ENCODE assay signal across 15 cellular contexts in the genomic region with DNA sequence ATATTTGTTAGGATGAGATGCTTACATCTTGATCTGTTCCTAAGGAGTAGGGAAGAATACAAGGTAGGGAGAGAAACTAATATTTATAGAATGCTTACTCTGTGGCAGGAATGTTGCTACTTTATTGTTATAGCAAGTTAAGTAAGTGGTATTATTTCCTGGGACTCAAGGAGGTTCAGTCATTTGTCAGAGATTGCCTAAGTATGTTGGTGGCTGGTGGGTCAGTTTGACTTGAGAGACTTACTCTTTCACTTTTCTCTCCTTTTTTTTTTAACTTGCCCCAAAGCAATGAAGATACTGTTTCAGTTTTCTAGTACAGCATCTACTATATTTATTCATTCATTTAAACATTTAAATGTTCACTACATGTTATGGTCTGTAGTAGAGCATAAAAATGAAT. TPM values are rescaled to one million over a fixed set of nuclear protein-coding genes. Genes with fewer than 3 reads are reported as not detected.
DNase-seq lines count a peak whose midpoint lies in the region; ATAC-seq, FAIRE-seq and TF ChIP-seq lines count a peak whose summit lies in the region.
"Had no signal": no experiment of that assay in that cellular context is flagged by ENCODE, and none has a peak within 500 bp of the region (broad histone marks: within the 10 kb centered on the region; RNA-seq: fewer than 3 reads in every experiment).

No MANE protein-coding gene starts in this region.

- no peak overlapping the region for H3K4me2 ChIP-seq in GM23338
- H3K4me2 ChIP-seq: hepatocyte had no signal

- TF ChIP-seq CTCF in CD4-positive, alpha-beta T cell (IDR thresholded peaks at IDR 0.05): no peak
- TF ChIP-seq CTCF in GM23338 (conservative IDR thresholded peaks at IDR 0.05; ENCODE audit: low read depth in 2 of 2): no peak

- H3K79me2 ChIP-seq in GM23338 (replicated peaks; ENCODE audit: insufficient read depth): peaks cover 99% of the 10 kb centered on the region

- H3K27ac ChIP-seq in CD4-positive, alpha-beta T cell (ENCODE audit: low read depth, low read length): no peak overlapping the region
- peak overlapping the region; percentile 28; the same call in 1 of the 2 replicates for H3K27ac ChIP-seq in GM23338 (ENCODE audit: low read depth)
- H3K27ac ChIP-seq: hepatocyte, testis had no signal

- no peaks in the 10 kb centered on the region for H3F3A ChIP-seq in GM23338 (replicated peaks; ENCODE audit: low read depth)

- no peak overlapping the region for H3K4me3 ChIP-seq in GM23338
- H3K4me3 ChIP-seq: hepatocyte, testis had no signal

- intact Hi-C loops in CD4-positive, alpha-beta T cell (cut with DNase I, micrococcal nuclease): loop anchor here in 1 of 2 experiments (2.0 kb wide), 1 partner anchor 18 kb away; no protein-coding TSS in a partner anchor
- intact Hi-C loops in activated T-helper 2 cell treated with anti-CD3 and anti-CD28 coated beads, Interferon-gamma antibody, Interleukin-2, Interleukin-4, amounts not matched to agents 10 μg/mL and 5 μg/mL and 100 μg/mL, durations not matched to agents 14 hours and 24 hours and 36 hours (cut with micrococcal nuclease): no loop called here

- peaks cover 10% of the 10 kb centered on the region for H3K36me3 Mint-ChIP-seq in CD4-positive, alpha-beta T cell (ENCODE audit: low read depth)
- H3K36me3 Mint-ChIP-seq in GM23338 (ENCODE audit: low read depth) (peaks cover 6% of the 10 kb centered on the region; the same call in 1 of the 3 replicates), naive B cell (peaks cover 0 to 10% of the 10 kb centered on the region in 2 donors)
- peaks cover 36% of the 10 kb centered on the region for H3K36me3 Mint-ChIP-seq in activated T-helper 2 cell treated with anti-CD3 and anti-CD28 coated beads, Interferon-gamma antibody, Interleukin-2, Interleukin-4, amounts not matched to agents 10 μg/mL and 5 μg/mL and 100 μg/mL, durations not matched to agents 14 hours and 24 hours and 36 hours (ENCODE audit: low read depth)

- H3K27ac Mint-ChIP-seq in CD4-positive, alpha-beta T cell: peak overlapping the region; percentile 25
- H3K27ac Mint-ChIP-seq in GM23338: peak overlapping the region; percentile 51
- peak overlapping the region; percentile 2 for H3K27ac Mint-ChIP-seq in activated T-helper 2 cell treated with anti-CD3 and anti-CD28 coated beads, Interferon-gamma antibody, Interleukin-2, Interleukin-4, amounts not matched to agents 10 μg/mL and 5 μg/mL and 100 μg/mL, durations not matched to agents 14 hours and 24 hours and 36 hours
- H3K27ac Mint-ChIP-seq in naive B cell: peak overlapping the region; percentile 75 to 94 (median 90)

- no peak overlapping the region for H2AFZ ChIP-seq in GM23338
- H2AFZ ChIP-seq: hepatocyte had no signal

- peaks cover 56% of the 10 kb centered on the region for H3K4me1 ChIP-seq in GM23338 (ENCODE audit: insufficient read depth)
- H3K4me1 ChIP-seq: testis had no signal

- DNase-seq in CD4-positive, alpha-beta T cell: no peak
- DNase-seq in GM23338 (ENCODE audit: low spot score): no peak
- no peak for DNase-seq in activated T-helper 2 cell treated with anti-CD3 and anti-CD28 coated beads, Interferon-gamma antibody, Interleukin-2, Interleukin-4, amounts not matched to agents 10 μg/mL and 5 μg/mL and 100 μg/mL, durations not matched to agents 14 hours and 24 hours and 36 hours (ENCODE audit: low spot score)
- DNase-seq in naive B cell: no peak
- no peak for DNase-seq in hepatic stellate cell (ENCODE audit: low spot score)
- DNase-seq in GM12892 (ENCODE audit: insufficient read length): no peak
- no peak for DNase-seq in islet precursor cell
- DNase-seq: activated naive CD4-positive, alpha-beta T cell; Kasumi-1; NCI-H2107; testis had no signal

- peaks cover 74% of the 10 kb centered on the region for H3K4me1 Mint-ChIP-seq in CD4-positive, alpha-beta T cell (ENCODE audit: low read depth)
- peaks cover 48% of the 10 kb centered on the region for H3K4me1 Mint-ChIP-seq in GM23338
- peaks cover 51% of the 10 kb centered on the region for H3K4me1 Mint-ChIP-seq in activated T-helper 2 cell treated with anti-CD3 and anti-CD28 coated beads, Interferon-gamma antibody, Interleukin-2, Interleukin-4, amounts not matched to agents 10 μg/mL and 5 μg/mL and 100 μg/mL, durations not matched to agents 14 hours and 24 hours and 36 hours (ENCODE audit: low read depth)
- H3K4me1 Mint-ChIP-seq in naive B cell: peaks cover 45 to 79% (median 63%) of the 10 kb centered on the region in 3 donors

- no peaks in the 10 kb centered on the region for H3K9me3 ChIP-seq in CD4-positive, alpha-beta T cell (ENCODE audit: control insufficient read depth, low read length)
- H3K9me3 ChIP-seq: testis had no signal

- FAIRE-seq in GM12892 (lab: Jason Lieb, UNC): no peak
- FAIRE-seq: H1 had no signal

- POLR2A ChIA-PET in CD4-positive, alpha-beta T cell (lab: Charles Lee): no interaction called here

- H3K4me3 Mint-ChIP-seq in CD4-positive, alpha-beta T cell: peak overlapping the region; percentile 30
- H3K4me3 Mint-ChIP-seq in GM23338: no peak overlapping the region
- H3K4me3 Mint-ChIP-seq in activated T-helper 2 cell treated with anti-CD3 and anti-CD28 coated beads, Interferon-gamma antibody, Interleukin-2, Interleukin-4, amounts not matched to agents 10 μg/mL and 5 μg/mL and 100 μg/mL, durations not matched to agents 14 hours and 24 hours and 36 hours (ENCODE audit: low read depth): no peak overlapping the region
- H3K4me3 Mint-ChIP-seq in naive B cell: peak overlapping the region in 7 of 8 donors; percentile 22 to 84 (median 59)

- H4K20me1 ChIP-seq in GM23338 (replicated peaks; ENCODE audit: insufficient read depth): no peaks in the 10 kb centered on the region

- no peak for ATAC-seq in CD4-positive, alpha-beta T cell (ENCODE audit: poor library complexity)
- ATAC-seq in GM23338: no peak
- ATAC-seq in naive B cell (ENCODE audit: low read depth in 2 of 2): no peak
- no peak for ATAC-seq in GM18868 (IDR thresholded peaks at IDR 0.05; ENCODE audit: unreplicated experiment)
- ATAC-seq: left lobe of liver had no signal

- H3K9me2 ChIP-seq in GM23338 (ENCODE audit: insufficient read depth): no peaks in the 10 kb centered on the region

- H3K36me3 ChIP-seq in GM23338 (ENCODE audit: insufficient read depth): no peaks in the 10 kb centered on the region

- H3K9me3 Mint-ChIP-seq in CD4-positive, alpha-beta T cell: no peaks in the 10 kb centered on the region
- H3K9me3 Mint-ChIP-seq in GM23338 (no peaks in the 10 kb centered on the region), naive B cell (peaks cover 0 to 6% (median 4%) of the 10 kb centered on the region in 7 donors)
- peaks cover 5% of the 10 kb centered on the region for H3K9me3 Mint-ChIP-seq in activated T-helper 2 cell treated with anti-CD3 and anti-CD28 coated beads, Interferon-gamma antibody, Interleukin-2, Interleukin-4, amounts not matched to agents 10 μg/mL and 5 μg/mL and 100 μg/mL, durations not matched to agents 14 hours and 24 hours and 36 hours

- no peaks in the 10 kb centered on the region for H3K27me3 ChIP-seq in CD4-positive, alpha-beta T cell (ENCODE audit: control insufficient read depth, insufficient read depth, low read length)
- H3K27me3 ChIP-seq in GM23338 (ENCODE audit: insufficient read depth): no peaks in the 10 kb centered on the region
- H3K27me3 ChIP-seq: hepatocyte, testis had no signal

- no peaks in the 10 kb centered on the region for H3K27me3 Mint-ChIP-seq in CD4-positive, alpha-beta T cell
- H3K27me3 Mint-ChIP-seq in GM23338 (ENCODE audit: insufficient read depth, low read depth, poor library complexity) (no peaks in the 10 kb centered on the region), naive B cell (no peaks in the 10 kb centered on the region)
- no peaks in the 10 kb centered on the region for H3K27me3 Mint-ChIP-seq in activated T-helper 2 cell treated with anti-CD3 and anti-CD28 coated beads, Interferon-gamma antibody, Interleukin-2, Interleukin-4, amounts not matched to agents 10 μg/mL and 5 μg/mL and 100 μg/mL, durations not matched to agents 14 hours and 24 hours and 36 hours (ENCODE audit: low read depth)

- CTCF ChIA-PET in CD4-positive, alpha-beta T cell (lab: Charles Lee): interaction anchor here (1.3 to 1.5 kb wide), 2 partner anchors 21 to 46 kb away, joined by 3 read pairs; no protein-coding TSS in a partner anchor

- TF ChIP-seq POLR2A in GM12892 (IDR thresholded peaks at IDR 0.05; ENCODE audit: low read depth, low read length): no peak

TF ChIP-seq in GM23338, 12 proteins besides CTCF, POLR2A, EP300 and RAD21 (continues in another document):
- no peak for TF ChIP-seq NANOG (IDR thresholded peaks at IDR 0.05; ENCODE audit: borderline replicate concordance)

RNA-seq across cellular contexts. Expression of gene FOXN2, which starts 6.3 kb away (rescaled TPM):
- 10 to 100 TPM; 55.5 to 56.8 TPM for total RNA-seq in CD4-positive, alpha-beta T cell
- total RNA-seq in GM23338 (2014; rRNA removed; shearing (Covaris generic)): 39.0 and 44.5 TPM in 2 replicates
- polyA plus RNA-seq in GM23338 (2016; fragmentation: Nextera tagmentation; extraction: Ambion mirVana) (25.2 and 30.1 TPM in 2 replicates), naive B cell (ENCODE audit: low read depth in 6 of 6) (10 to 100 TPM; 14.6 to 57.6 (median 50.1) TPM)
- total RNA-seq in activated T-helper 2 cell treated with anti-CD3 and anti-CD28 coated beads, Interferon-gamma antibody, Interleukin-2, Interleukin-4, amounts not matched to agents 10 μg/mL and 5 μg/mL and 100 μg/mL, durations not matched to agents 14 hours and 24 hours and 36 hours: 42.5 and 43.7 TPM in 2 replicates
- 13.7 TPM for polyA plus RNA-seq in GM12892 (2012; ENCODE audit: missing spikeins)

Comparison
In these comparisons a context has a peak if more than half of its experiments do, and no peak if none do; other contexts are left out.
1. H3K27ac Mint-ChIP-seq: peak in every context shown above with its lines; median percentile 90 in naive B cell; 51 in GM23338; 25 in CD4-positive, alpha-beta T cell; 2 in activated T-helper 2 cell treated with anti-CD3 and anti-CD28 coated beads, Interferon-gamma antibody, Interleukin-2, Interleukin-4, amounts not matched to agents 10 μg/mL and 5 μg/mL and 100 μg/mL, durations not matched to agents 14 hours and 24 hours and 36 hours.
2. H3K4me3 Mint-ChIP-seq: peak in CD4-positive, alpha-beta T cell (single experiment) and naive B cell (7 of 8); none in GM23338 (single experiment) and activated T-helper 2 cell treated with anti-CD3 and anti-CD28 coated beads, Interferon-gamma antibody, Interleukin-2, Interleukin-4, amounts not matched to agents 10 μg/mL and 5 μg/mL and 100 μg/mL, durations not matched to agents 14 hours and 24 hours and 36 hours (single experiment).